ENCODE assay signal across 16 cellular contexts in the genomic region with DNA sequence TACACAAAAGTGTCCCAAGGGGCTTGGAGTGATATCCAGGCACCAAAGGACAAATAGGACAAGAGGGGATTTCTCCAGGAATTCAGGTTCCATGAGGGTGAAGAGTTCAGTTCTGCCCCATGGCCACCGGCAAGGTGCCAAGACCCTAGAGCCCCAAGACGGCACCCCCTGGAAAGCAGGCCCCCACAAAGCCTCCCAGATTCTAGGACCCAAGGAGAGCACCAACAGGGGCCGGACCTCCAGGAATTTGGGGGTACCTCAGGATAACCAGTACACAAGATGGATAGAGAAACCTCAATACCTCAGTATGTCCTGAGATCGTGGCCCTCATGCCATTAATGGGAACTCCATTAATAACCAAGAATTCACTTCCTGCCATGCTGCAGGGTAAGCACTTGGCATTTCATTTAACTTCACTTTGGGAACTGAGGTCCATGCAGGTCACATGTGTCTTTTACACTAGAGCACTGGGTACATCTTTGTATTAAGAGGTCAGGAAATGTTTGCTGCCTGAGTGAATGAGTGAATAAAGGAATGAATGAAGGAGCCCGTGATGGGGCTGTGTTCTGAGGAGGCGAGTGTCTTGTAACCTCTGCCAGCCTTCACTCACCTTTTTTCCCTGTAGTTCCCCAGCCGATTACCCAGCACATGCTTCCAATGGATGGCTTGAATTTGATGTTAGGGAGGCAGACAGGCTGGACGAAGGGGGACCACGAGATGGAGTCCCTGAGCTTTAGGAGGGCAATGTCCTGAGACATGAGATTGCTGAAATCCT. TPM values are rescaled to one million over a fixed set of nuclear protein-coding genes. Genes with fewer than 3 reads are reported as not detected.
DNase-seq lines count a peak whose midpoint lies in the region; ATAC-seq, FAIRE-seq and TF ChIP-seq lines count a peak whose summit lies in the region.
"Had no signal": no experiment of that assay in that cellular context is flagged by ENCODE, and none has a peak within 500 bp of the region (broad histone marks: within the 10 kb centered on the region; RNA-seq: fewer than 3 reads in every experiment).

No MANE protein-coding gene starts in this region.

- intact Hi-C loops in GM12878 (cut with micrococcal nuclease; ENCODE audit: unreplicated experiment): no loop called here

- H3K27me3 ChIP-seq in GM23338 (ENCODE audit: insufficient read depth) (no peaks in the 10 kb centered on the region), GM12878 (replicated peaks in 1 of 2; ENCODE audit: control insufficient read depth in 2 of 2, insufficient read depth in 2 of 2, low read length in 1 of 2) (no peaks in the 10 kb centered on the region; a peak in 1 of 4 replicates)
- no peaks in the 10 kb centered on the region for H3K27me3 ChIP-seq in CD8-positive, alpha-beta memory T cell (ENCODE audit: insufficient read depth, low read length, poor library complexity, severe bottlenecking)

- H3K9me3 Mint-ChIP-seq in GM23338: no peaks in the 10 kb centered on the region
- no peaks in the 10 kb centered on the region for H3K9me3 Mint-ChIP-seq in CD8-positive, alpha-beta memory T cell

- CTCF ChIA-PET in GM12878 (lab: Yijun Ruan, JAX) (interaction anchor here (0.7 kb wide), 1 partner anchor 120 kb away, joined by 3 read pairs; no protein-coding TSS in a partner anchor), RWPE1 (lab: Yijun Ruan, JAX) (no interaction called here)
- CTCF ChIA-PET in CD8-positive, alpha-beta memory T cell (lab: Charles Lee): no interaction called here

- no peaks in the 10 kb centered on the region for H3K9me3 ChIP-seq in GM12878 (replicated peaks; ENCODE audit: control insufficient read depth, insufficient read depth, low read length)
- H3K9me3 ChIP-seq in CD8-positive, alpha-beta memory T cell (ENCODE audit: low read length): no peaks in the 10 kb centered on the region
- H3K9me3 ChIP-seq: gastroesophageal sphincter, SK-N-SH, stomach had no signal

- no peaks in the 10 kb centered on the region for H3K36me3 Mint-ChIP-seq in GM23338 (ENCODE audit: low read depth)
- no peaks in the 10 kb centered on the region for H3K36me3 Mint-ChIP-seq in CD8-positive, alpha-beta memory T cell

- WGBS in GM12878 (ENCODE audit: insufficient coverage, insufficient replicate concordance, low lambda C conversion rate, missing lambda C conversion rate): 28% methylated on average over 9 of the region's 9 CpGs

- H3K27ac ChIP-seq in GM23338 (ENCODE audit: low read depth) (no peak overlapping the region), GM12878 (ENCODE audit: control insufficient read depth, insufficient read depth) (no peak overlapping the region), RWPE1 (no peak overlapping the region)
- H3K27ac ChIP-seq in CD8-positive, alpha-beta memory T cell (ENCODE audit: low read depth, low read length): no peak overlapping the region
- H3K27ac ChIP-seq: gastroesophageal sphincter, stomach had no signal

- H3K4me2 ChIP-seq in GM23338 (no peak overlapping the region), GM12878 (ENCODE audit: control insufficient read depth, insufficient read depth) (no peak overlapping the region)
- H3K4me2 ChIP-seq: SK-N-SH had no signal

- H3K4me1 Mint-ChIP-seq in GM23338: peaks cover 6% of the 10 kb centered on the region
- H3K4me1 Mint-ChIP-seq in CD8-positive, alpha-beta memory T cell: no peaks in the 10 kb centered on the region

- no peak for FAIRE-seq in GM12878 (lab: Jason Lieb, UNC)

- H3K4me1 ChIP-seq in GM23338 (ENCODE audit: insufficient read depth) (peaks cover 3% of the 10 kb centered on the region; the same call in 1 of the 2 replicates), GM12878 (ENCODE audit: control insufficient read depth, insufficient read depth, low read length) (no peaks in the 10 kb centered on the region)
- no peaks in the 10 kb centered on the region for H3K4me1 ChIP-seq in CD8-positive, alpha-beta memory T cell (ENCODE audit: insufficient read depth, low read length)
- H3K4me1 ChIP-seq: gastroesophageal sphincter, stomach had no signal

- no peaks in the 10 kb centered on the region for H3K79me2 ChIP-seq in GM23338 (replicated peaks; ENCODE audit: insufficient read depth)
- H3K79me2 ChIP-seq in GM12878 (ENCODE audit: control insufficient read depth, insufficient read depth, low read length): no peaks in the 10 kb centered on the region

- no peak for TF ChIP-seq POLR2A in GM12878 (IDR thresholded peaks at IDR 0.05; ENCODE audit: low read depth, low read length)

- no peak overlapping the region for H2AFZ ChIP-seq in GM23338
- H2AFZ ChIP-seq in GM12878 (ENCODE audit: control insufficient read depth, low read depth, low read length): no peak overlapping the region

- ATAC-seq in GM23338 (no peak), GM12878 (no peak), HG02642 (IDR thresholded peaks at IDR 0.05; ENCODE audit: poor library complexity, unreplicated experiment) (no peak)
- ATAC-seq: gastroesophageal sphincter had no signal

- no peak for DNase-seq in AG09319 (ENCODE audit: extremely low read depth, low read depth)
- no peak for DNase-seq in GM23338 (ENCODE audit: low spot score)
- no peak for DNase-seq in GM12878 (ENCODE audit: low read depth, low spot score)
- peak; percentile 7 for DNase-seq in iris pigment epithelial cell (ENCODE audit: low read depth)
- no peak for DNase-seq in RWPE1 (ENCODE audit: low spot score)
- DNase-seq in effector CD8-positive, alpha-beta T cell (lab: John Stamatoyannopoulos, UW): no peak
- no peak for DNase-seq in CD8-positive, alpha-beta memory T cell
- DNase-seq: activated effector memory CD4-positive, alpha-beta T cell treated with anti-CD3 and anti-CD28 coated beads, Interleukin-2, amount 50 U/mL, for 16 hours; effector CD4-positive, alpha-beta T cell; NCI-H1105; occipital lobe; SK-N-SH had no signal

- H3K27me3 Mint-ChIP-seq in GM23338 (ENCODE audit: insufficient read depth, low read depth, poor library complexity): peaks cover 6% of the 10 kb centered on the region
- H3K27me3 Mint-ChIP-seq in CD8-positive, alpha-beta memory T cell: peaks cover 7 to 22% of the 10 kb centered on the region in 2 donors

- H3K4me3 ChIP-seq in GM23338 (no peak overlapping the region), GM12878 (no peak overlapping the region)
- H3K4me3 ChIP-seq in CD8-positive, alpha-beta memory T cell (ENCODE audit: low read length): no peak overlapping the region
- H3K4me3 ChIP-seq: gastroesophageal sphincter, stomach had no signal

- SMC1A ChIA-PET in GM12878 (lab: Charles Lee; ENCODE audit: uncharacterized antibody, unreplicated experiment): no interaction called here

- no TSS peak for BruUV-seq in GM12878 (replicated peaks; lab: Mats Ljungman, UMichigan)

- no peak for TF ChIP-seq EP300 in GM12878 (IDR thresholded peaks at IDR 0.05; ENCODE audit: borderline replicate concordance in 1 of 2, control insufficient read depth in 1 of 2, low read depth in 2 of 2, low read length in 2 of 2)

- TF ChIP-seq CTCF in AG09319 (IDR thresholded peaks at IDR 0.05; ENCODE audit: low read depth, low read length): peak; percentile 3; the same call in 1 of the 2 replicates
- peak in 1 of 2 experiments; percentile 41; a peak in 2 of 4 replicates for TF ChIP-seq CTCF in GM23338 (conservative IDR thresholded peaks at IDR 0.05; ENCODE audit: low read depth in 2 of 2)
- TF ChIP-seq CTCF in GM12878 (IDR thresholded peaks at IDR 0.05 in 2 of 3, conservative IDR thresholded peaks at IDR 0.05 in 1 of 3; ENCODE audit: control insufficient read depth in 2 of 3, extremely low read depth in 1 of 3, insufficient read depth in 1 of 3, low read depth in 3 of 3, low read length in 3 of 3): peak in 2 of 3 experiments; percentile 9 to 26; a peak in 2 of 6 replicates
- TF ChIP-seq CTCF in RWPE1 (conservative IDR thresholded peaks at IDR 0.05; ENCODE audit: low read depth): no peak

- in situ Hi-C loops in GM12878 (cut with MboI): no loop called here

- H3F3A ChIP-seq in GM23338 (replicated peaks; ENCODE audit: low read depth): no peaks in the 10 kb centered on the region

- H3K4me3 Mint-ChIP-seq in GM23338: no peak overlapping the region
- H3K4me3 Mint-ChIP-seq in CD8-positive, alpha-beta memory T cell: no peak overlapping the region

- RAD21 ChIA-PET in GM12878 (lab: Charles Lee; ENCODE audit: unreplicated experiment): no interaction called here

- peak; percentile 20; the same call in 1 of the 2 replicates for TF ChIP-seq RAD21 in GM12878 (IDR thresholded peaks at IDR 0.05; ENCODE audit: insufficient read depth, low read depth, low read length)

- no peaks in the 10 kb centered on the region for H4K20me1 ChIP-seq in GM23338 (replicated peaks; ENCODE audit: insufficient read depth)
- no peaks in the 10 kb centered on the region for H4K20me1 ChIP-seq in GM12878 (ENCODE audit: control insufficient read depth, insufficient read depth)

- H3K27ac Mint-ChIP-seq in GM23338: 0 out of 2 replicates have a peak overlapping the region, but pooled peaks have one; percentile 45
- H3K27ac Mint-ChIP-seq in CD8-positive, alpha-beta memory T cell: no peak overlapping the region

- H3K9ac ChIP-seq in GM12878 (ENCODE audit: control insufficient read depth, insufficient read depth, low read length): no peak overlapping the region
- H3K9ac ChIP-seq: SK-N-SH had no signal

- H3K36me3 ChIP-seq in GM23338 (ENCODE audit: insufficient read depth) (no peaks in the 10 kb centered on the region), GM12878 (ENCODE audit: control insufficient read depth in 2 of 2, insufficient read depth in 2 of 2, low read length in 1 of 2) (no peaks in the 10 kb centered on the region)
- H3K36me3 ChIP-seq in CD8-positive, alpha-beta memory T cell (ENCODE audit: insufficient read depth, low read length): no peaks in the 10 kb centered on the region
- H3K36me3 ChIP-seq: gastroesophageal sphincter, stomach had no signal

- POLR2A ChIA-PET in GM12878 (lab: Charles Lee) (no interaction called here), RWPE1 (lab: Yijun Ruan, JAX; ENCODE audit: low non-redundant PET) (no interaction called here)
- POLR2A ChIA-PET in CD8-positive, alpha-beta memory T cell (lab: Charles Lee): no interaction called here

- H3K9me2 ChIP-seq in GM23338 (ENCODE audit: insufficient read depth): no peaks in the 10 kb centered on the region
- H3K9me2 ChIP-seq: SK-N-SH had no signal

RNA-seq across cellular contexts. Expression of gene PRSS50, which starts 15.5 kb away (rescaled TPM):
- total RNA-seq in GM23338 (2014; rRNA removed; shearing (Covaris generic)): 1.4 and 1.5 TPM in 2 replicates
- polyA plus RNA-seq in GM23338 (2016; fragmentation: Nextera tagmentation; extraction: Ambion mirVana): 0.50 and 0.60 TPM in 2 replicates
- total RNA-seq in GM12878 (2013; cell fraction: nucleolus; rRNA removed): not detected in 2 replicates
- not detected in 2 replicates for total RNA-seq in GM12878 (2014; rRNA removed)
- total RNA-seq in GM12878 (2014; rRNA removed; fragmentation: Illumina TruSeq; extraction: Trizol): not detected in 2 replicates
- not detected in 2 replicates for total RNA-seq in GM12878 (2021)
- polyA plus RNA-seq in GM12878 (2011; ENCODE audit: low read depth): not detected
- not detected in 2 replicates for polyA plus RNA-seq in GM12878 (2011; rRNA removed)
- not detected in 2 replicates for polyA plus RNA-seq in GM12878 (2011; cell fraction: cytosol; rRNA removed)
- 0.04 TPM in 1 of 2 replicates, not detected in the other for polyA plus RNA-seq in GM12878 (2011; cell fraction: nucleus; rRNA removed)
- polyA plus RNA-seq in GM12878 (2012): not detected in 2 replicates
- polyA plus RNA-seq in GM12878 (2014; fragmentation: Illumina TruSeq; extraction: Trizol): not detected in 2 replicates
- not detected for polyA plus RNA-seq in GM12878 (2014; fragmentation: Nextera tagmentation; extraction: Ambion mirVana)
- polyA plus RNA-seq in GM12878 (2014; rRNA removed): not detected in 2 replicates
- polyA plus RNA-seq in GM12878 (2016; fragmentation: Nextera tagmentation; extraction: Ambion mirVana): under 1 TPM in 1 of 2 experiments, not detected in 1; 0.05 TPM
- not detected in 2 replicates for polyA minus RNA-seq in GM12878 (2011; rRNA and poly(A)+ RNA removed)
- not detected in 2 replicates for polyA minus RNA-seq in GM12878 (2011; cell fraction: cytosol; rRNA and poly(A)+ RNA removed)
- polyA minus RNA-seq in GM12878 (2011; cell fraction: nucleus; rRNA and poly(A)+ RNA removed): not detected in 2 replicates
- not detected for total RNA-seq in CD8-positive, alpha-beta memory T cell
- polyA plus RNA-seq in CD8-positive, alpha-beta memory T cell: 0.13 TPM
- total RNA-seq: activated CD8-positive, alpha-beta memory T cell treated with anti-CD3 and anti-CD28 coated beads for 36 hours had no signal
- polyA plus RNA-seq: SK-N-SH had no signal

RNA-seq across cellular contexts. Expression of gene TMIE, which starts 32.0 kb away (rescaled TPM):
- total RNA-seq in GM23338 (2014; rRNA removed; shearing (Covaris generic)): 0.16 and 1.2 TPM in 2 replicates
- polyA plus RNA-seq in GM23338 (2016; fragmentation: Nextera tagmentation; extraction: Ambion mirVana) (0.70 and 0.84 TPM in 2 replicates), GM12878 (2011; rRNA removed) (not detected in 2 replicates), GM12878 (2014; fragmentation: Illumina TruSeq; extraction: Trizol) (not detected in 2 replicates), GM12878 (2014; fragmentation: Nextera tagmentation; extraction: Ambion mirVana) (not detected), GM12878 (2014; rRNA removed) (not detected in 2 replicates), GM12878 (2016; fragmentation: Nextera tagmentation; extraction: Ambion mirVana) (not detected)
- total RNA-seq in GM12878 (2013; cell fraction: nucleolus; rRNA removed): not detected in 2 replicates
- total RNA-seq in GM12878 (2014; rRNA removed) (not detected in 2 replicates), GM12878 (2014; rRNA removed; fragmentation: Illumina TruSeq; extraction: Trizol) (not detected in 2 replicates), GM12878 (2021) (not detected in 2 replicates)
- not detected for polyA plus RNA-seq in GM12878 (2011; ENCODE audit: low read depth)
- polyA plus RNA-seq in GM12878 (2011; cell fraction: cytosol; rRNA removed): not detected in 2 replicates
- polyA plus RNA-seq in GM12878 (2011; cell fraction: nucleus; rRNA removed): not detected in 2 replicates
- polyA plus RNA-seq in GM12878 (2012): not detected in 2 replicates
- polyA minus RNA-seq in GM12878 (2011; rRNA and poly(A)+ RNA removed): not detected in 2 replicates
- polyA minus RNA-seq in GM12878 (2011; cell fraction: cytosol; rRNA and poly(A)+ RNA removed): not detected in 2 replicates
- polyA minus RNA-seq in GM12878 (2011; cell fraction: nucleus; rRNA and poly(A)+ RNA removed): not detected in 2 replicates
- under 1 TPM in 1 of 2 experiments, not detected in 1; 0.16 TPM for total RNA-seq in CD8-positive, alpha-beta memory T cell
- polyA plus RNA-seq in CD8-positive, alpha-beta memory T cell: 0.67 TPM

RNA-seq across cellular contexts. Expression of gene ALS2CL, which starts 39.7 kb away (rescaled TPM):
- 8.7 and 11.8 TPM in 2 replicates for total RNA-seq in GM23338 (2014; rRNA removed; shearing (Covaris generic))
- polyA plus RNA-seq in GM23338 (2016; fragmentation: Nextera tagmentation; extraction: Ambion mirVana): 2.6 and 3.4 TPM in 2 replicates
- 0.07 TPM in 1 of 2 replicates, not detected in the other for total RNA-seq in GM12878 (2013; cell fraction: nucleolus; rRNA removed)
- total RNA-seq in GM12878 (2014; rRNA removed): not detected in 2 replicates
- not detected in 2 replicates for total RNA-seq in GM12878 (2014; rRNA removed; fragmentation: Illumina TruSeq; extraction: Trizol)
- total RNA-seq in GM12878 (2021): 0.05 and 0.19 TPM in 2 replicates
- polyA plus RNA-seq in GM12878 (2011; ENCODE audit: low read depth): not detected
- polyA plus RNA-seq in GM12878 (2011; rRNA removed): 0.01 TPM in 1 of 2 replicates, not detected in the other
- polyA plus RNA-seq in GM12878 (2011; cell fraction: cytosol; rRNA removed): not detected in 2 replicates
- 0.21 and 0.22 TPM in 2 replicates for polyA plus RNA-seq in GM12878 (2011; cell fraction: nucleus; rRNA removed)
- polyA plus RNA-seq in GM12878 (2012): 0.06 TPM in 1 of 2 replicates, not detected in the other
- not detected in 2 replicates for polyA plus RNA-seq in GM12878 (2014; fragmentation: Illumina TruSeq; extraction: Trizol)
- polyA plus RNA-seq in GM12878 (2014; fragmentation: Nextera tagmentation; extraction: Ambion mirVana): not detected
- polyA plus RNA-seq in GM12878 (2014; rRNA removed): not detected in 2 replicates
- polyA plus RNA-seq in GM12878 (2016; fragmentation: Nextera tagmentation; extraction: Ambion mirVana): not detected
- not detected in 2 replicates for polyA minus RNA-seq in GM12878 (2011; rRNA and poly(A)+ RNA removed)
- 0.80 and 1.5 TPM in 2 replicates for polyA minus RNA-seq in GM12878 (2011; cell fraction: cytosol; rRNA and poly(A)+ RNA removed)
- 0.10 and 0.12 TPM in 2 replicates for polyA minus RNA-seq in GM12878 (2011; cell fraction: nucleus; rRNA and poly(A)+ RNA removed)
- total RNA-seq in CD8-positive, alpha-beta memory T cell: under 1 TPM; 0.84 to 0.96 TPM
- polyA plus RNA-seq in CD8-positive, alpha-beta memory T cell: 1.2 TPM
